In the genomic region with DNA sequence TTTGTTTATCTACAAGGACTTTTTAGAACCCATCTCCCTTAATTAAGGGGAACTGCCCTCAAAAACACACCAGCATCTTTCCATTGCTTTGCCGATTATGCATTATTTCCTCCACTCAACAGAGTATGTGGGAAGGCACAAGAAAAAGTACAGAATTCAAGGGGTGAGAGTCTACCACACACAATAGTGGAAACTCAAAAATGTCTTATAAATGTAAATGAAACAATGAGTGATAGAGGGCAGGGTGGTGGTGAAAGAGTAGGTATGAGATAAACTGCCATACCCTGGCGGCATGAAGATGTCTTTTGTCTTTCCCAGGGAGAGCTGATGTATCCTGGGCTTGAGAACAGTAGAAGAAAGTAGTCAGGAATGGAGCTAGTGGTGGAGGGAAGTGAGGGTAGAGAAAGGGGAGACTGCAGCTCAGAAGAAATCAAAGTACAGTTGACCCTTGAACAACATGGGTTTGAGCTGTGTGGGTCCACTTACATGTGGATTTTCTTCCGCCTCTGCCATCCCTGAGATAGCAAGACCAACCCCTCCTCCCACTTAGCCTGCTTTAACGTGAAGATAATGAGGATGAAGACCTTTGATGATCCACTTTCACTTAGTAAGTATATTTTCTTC, we compare ENCODE assay signal across 19 cellular contexts. TPM values are rescaled to one million over a fixed set of nuclear protein-coding genes. Genes with fewer than 3 reads are reported as not detected.
A peak's percentile ranks its signal among the peaks of the same experiment; 100 is the strongest.
DNase-seq lines count a peak whose midpoint lies in the region; ATAC-seq, FAIRE-seq and TF ChIP-seq lines count a peak whose summit lies in the region.
"Had no signal": no experiment of that assay in that cellular context is flagged by ENCODE, and none has a peak within 500 bp of the region (broad histone marks: within the 10 kb centered on the region; RNA-seq: fewer than 3 reads in every experiment).

No MANE protein-coding gene starts in this region.

- no peaks in the 10 kb centered on the region for H3K27me3 Mint-ChIP-seq in activated naive CD8-positive, alpha-beta T cell
- H3K27me3 Mint-ChIP-seq in activated naive CD8-positive, alpha-beta T cell treated with anti-CD3 and anti-CD28 coated beads for 36 hours, result no peaks in the 10 kb centered on the region
- H3K27me3 Mint-ChIP-seq in stimulated activated naive CD8-positive, alpha-beta T cell treated with anti-CD3 and anti-CD28 coated beads, Interleukin-15, amount 100 ng/mL, for 72 hours, result no peaks in the 10 kb centered on the region
- H3K27me3 Mint-ChIP-seq: progenitor cell of endocrine pancreas, T-cell, type B pancreatic cell had no signal

- CTCF ChIA-PET in HEK293 (lab: Yijun Ruan, JAX) (no interaction called here), K562 (lab: Yijun Ruan, JAX; ENCODE audit: low intra/inter-chr PET ratio) (no interaction called here)

- H3K79me2 ChIP-seq in K562 (ENCODE audit: control insufficient read depth, insufficient read depth, low read length), result peaks cover 54% of the 10 kb centered on the region

- no peaks in the 10 kb centered on the region for H3K9me1 ChIP-seq in K562 (ENCODE audit: control insufficient read depth, insufficient read depth, low read length)

- no peak for TF ChIP-seq EP300 in K562 (IDR thresholded peaks at IDR 0.05; ENCODE audit: low read length)

- peaks cover 25% of the 10 kb centered on the region for H3K4me1 Mint-ChIP-seq in activated naive CD8-positive, alpha-beta T cell (ENCODE audit: low read depth)
- peaks cover 25% of the 10 kb centered on the region for H3K4me1 Mint-ChIP-seq in activated naive CD8-positive, alpha-beta T cell treated with anti-CD3 and anti-CD28 coated beads for 36 hours
- peaks cover 36% of the 10 kb centered on the region for H3K4me1 Mint-ChIP-seq in stimulated activated naive CD8-positive, alpha-beta T cell treated with anti-CD3 and anti-CD28 coated beads, Interleukin-15, amount 100 ng/mL, for 72 hours

- H3K4me1 ChIP-seq in HEK293 (ENCODE audit: control insufficient read depth, insufficient read depth, low read length) (peaks cover 2% of the 10 kb centered on the region; the same call in 1 of the 2 replicates), K562 (replicated peaks in 1 of 2; ENCODE audit: control insufficient read depth in 2 of 2, insufficient read depth in 2 of 2, low read length in 2 of 2) (peaks cover 2 to 14% of the 10 kb centered on the region in 2 experiments)
- H3K4me1 ChIP-seq: Peyer's patch had no signal

- 48% methylated on average over 4 of the region's 4 CpGs for WGBS in K562 (ENCODE audit: insufficient coverage, low coverage, missing lambda C conversion rate)

- peak; percentile 49 for ATAC-seq in K562
- no peak for ATAC-seq in stimulated activated naive CD8-positive, alpha-beta T cell treated with anti-CD3 and anti-CD28 coated beads, Interleukin-15, amount 100 ng/mL, for 72 hours
- ATAC-seq: lower lobe of right lung, T-cell had no signal

- H3K36me3 ChIP-seq in HEK293 (ENCODE audit: control insufficient read depth in 2 of 2, insufficient read depth in 1 of 2, low read length in 2 of 2) (peaks cover 0 to 8% of the 10 kb centered on the region in 2 experiments; a peak in 1 of 3 replicates), K562 (ENCODE audit: control insufficient read depth, insufficient read depth, low read length) (peaks cover 31% of the 10 kb centered on the region; the same call in 2 of the 3 replicates)

- POLR2A ChIA-PET in HEK293 (lab: Yijun Ruan, JAX) (no interaction called here), K562 (lab: Yijun Ruan, JAX) (interaction anchor here (0.6 to 1.5 kb wide), 4 partner anchors 13 to 63 kb away, joined by 3 read pairs; no protein-coding TSS in a partner anchor)

- DNase-seq in activated naive CD8-positive, alpha-beta T cell treated with anti-CD3 and anti-CD28 coated beads for 36 hours, result no peak
- DNase-seq in K562 (ENCODE audit: extremely low read depth in 1 of 4, low spot score in 3 of 4) (peak in 1 of 4 experiments; percentile 43), A172 (ENCODE audit: low spot score) (no peak), NCI-H2029 (lab: John Stamatoyannopoulos, UW) (no peak)
- DNase-seq in stimulated activated naive CD8-positive, alpha-beta T cell treated with anti-CD3 and anti-CD28 coated beads, Interleukin-15, amount 100 ng/mL, for 72 hours, result no peak
- DNase-seq: activated CD4-positive, alpha-beta T cell treated with anti-CD3 and anti-CD28 coated beads, Interleukin-2, amount 50 U/mL, for 1 hour; dorsolateral prefrontal cortex; GDM1; Kasumi-1; lower lobe of right lung; NCI-H524; Peyer's patch; T-cell had no signal

- H3K27me3 ChIP-seq in K562 (ENCODE audit: control insufficient read depth in 2 of 2, insufficient read depth in 2 of 2, low read length in 2 of 2), result no peaks in the 10 kb centered on the region
- H3K27me3 ChIP-seq: dorsolateral prefrontal cortex, Peyer's patch had no signal

- H3K9ac ChIP-seq in K562 (ENCODE audit: insufficient read depth in 1 of 2, low read depth in 2 of 2, low read length in 2 of 2), result no peak overlapping the region

- TF ChIP-seq CTCF in HEK293 (tag by site-specific recombination; IDR thresholded peaks at IDR 0.05), result no peak
- no peak for TF ChIP-seq CTCF in K562 (IDR thresholded peaks at IDR 0.05 in 2 of 3, conservative IDR thresholded peaks at IDR 0.05 in 1 of 3; ENCODE audit: insufficient read depth in 2 of 3, low read depth in 1 of 3, low read length in 3 of 3)

- intact Hi-C loops in K562 (cut with micrococcal nuclease), result no loop called here

- H3K27ac Mint-ChIP-seq in activated naive CD8-positive, alpha-beta T cell, result no peak overlapping the region
- H3K27ac Mint-ChIP-seq in activated naive CD8-positive, alpha-beta T cell treated with anti-CD3 and anti-CD28 coated beads for 36 hours, result no peak overlapping the region
- H3K27ac Mint-ChIP-seq in stimulated activated naive CD8-positive, alpha-beta T cell treated with anti-CD3 and anti-CD28 coated beads, Interleukin-15, amount 100 ng/mL, for 72 hours, result no peak overlapping the region
- H3K27ac Mint-ChIP-seq: progenitor cell of endocrine pancreas, T-cell, type B pancreatic cell had no signal

- H2AFZ ChIP-seq in K562 (ENCODE audit: low read depth, low read length), result no peak overlapping the region

- no peak for TF ChIP-seq POLR2A in K562 (conservative IDR thresholded peaks at IDR 0.05)

- no peak for TF ChIP-seq RAD21 in K562 (CRISPR knock-in tag; conservative IDR thresholded peaks at IDR 0.05 in 1 of 2, IDR thresholded peaks at IDR 0.05 in 1 of 2)

- no TSS peak for BruUV-seq in K562 (replicated peaks; lab: Mats Ljungman, UMichigan)

- H4K20me1 ChIP-seq in K562 (replicated peaks; ENCODE audit: control insufficient read depth, insufficient read depth, low read length), result no peaks in the 10 kb centered on the region

- H3K27ac ChIP-seq in HEK293 (ENCODE audit: extremely low read depth, low read depth, low read length) (no peak overlapping the region), K562 (ENCODE audit: extremely low read depth, low read depth, low read length) (no peak overlapping the region)
- H3K27ac ChIP-seq: dorsolateral prefrontal cortex, lower lobe of right lung, Peyer's patch had no signal

- H3K9me3 ChIP-seq in HEK293 (ENCODE audit: control insufficient read depth, insufficient read depth, low read depth, low read length), result no peaks in the 10 kb centered on the region
- H3K9me3 ChIP-seq in K562 (replicated peaks; ENCODE audit: control insufficient read depth, insufficient read depth, low read depth, low read length), result no peaks in the 10 kb centered on the region
- H3K9me3 ChIP-seq: lower lobe of right lung, Peyer's patch had no signal

- FAIRE-seq in K562 (lab: Jason Lieb, UNC), result no peak
- FAIRE-seq: endothelial cell of umbilical vein, H54 had no signal

- H3K36me3 Mint-ChIP-seq in activated naive CD8-positive, alpha-beta T cell, result peaks cover 29% of the 10 kb centered on the region
- H3K36me3 Mint-ChIP-seq in activated naive CD8-positive, alpha-beta T cell treated with anti-CD3 and anti-CD28 coated beads for 36 hours, result peaks cover 37% of the 10 kb centered on the region

- no peak overlapping the region for H3K4me2 ChIP-seq in K562 (ENCODE audit: insufficient read depth, low read length)

- in situ Hi-C loops in K562 (cut with MboI), result no loop called here

- no peak overlapping the region for H3K4me3 ChIP-seq in HEK293 (ENCODE audit: low read depth, low read length)
- H3K4me3 ChIP-seq in K562, result no peak overlapping the region
- H3K4me3 ChIP-seq: dorsolateral prefrontal cortex, lower lobe of right lung, Peyer's patch had no signal

- no peaks in the 10 kb centered on the region for H3K9me3 Mint-ChIP-seq in activated naive CD8-positive, alpha-beta T cell (ENCODE audit: low read depth)
- peaks cover 1% of the 10 kb centered on the region for H3K9me3 Mint-ChIP-seq in activated naive CD8-positive, alpha-beta T cell treated with anti-CD3 and anti-CD28 coated beads for 36 hours
- H3K9me3 Mint-ChIP-seq in stimulated activated naive CD8-positive, alpha-beta T cell treated with anti-CD3 and anti-CD28 coated beads, Interleukin-15, amount 100 ng/mL, for 72 hours, result no peaks in the 10 kb centered on the region
- H3K9me3 Mint-ChIP-seq: T-cell, type B pancreatic cell had no signal

- peak overlapping the region; percentile 63 for H3K4me3 Mint-ChIP-seq in activated naive CD8-positive, alpha-beta T cell
- no peak overlapping the region for H3K4me3 Mint-ChIP-seq in activated naive CD8-positive, alpha-beta T cell treated with anti-CD3 and anti-CD28 coated beads for 36 hours
- H3K4me3 Mint-ChIP-seq in stimulated activated naive CD8-positive, alpha-beta T cell treated with anti-CD3 and anti-CD28 coated beads, Interleukin-15, amount 100 ng/mL, for 72 hours, result peak overlapping the region; percentile 6 to 23
- H3K4me3 Mint-ChIP-seq: T-cell, type B pancreatic cell had no signal

RNA-seq across cellular contexts. Expression of a gene that starts 24.4 kb away (rescaled TPM):
- 1 to 10 TPM; 8.1 to 8.2 TPM for total RNA-seq in activated naive CD8-positive, alpha-beta T cell treated with anti-CD3 and anti-CD28 coated beads for 36 hours
- total RNA-seq in K562 (2011; cell fraction: chromatin; rRNA removed; ENCODE audit: low replicate concordance), result 43.8 and 80.5 TPM in 2 replicates
- 32.9 and 38.5 TPM in 2 replicates for total RNA-seq in K562 (2011; cell fraction: nucleolus; rRNA removed)
- 55.1 and 71.8 TPM in 2 replicates for total RNA-seq in K562 (2011; cell fraction: nucleoplasm; rRNA removed)
- total RNA-seq in K562 (2014; rRNA removed) (18.1 and 20.6 TPM in 2 replicates), K562 (2014; rRNA removed; fragmentation: Illumina TruSeq; extraction: Trizol) (38.9 and 44.3 TPM in 2 replicates), K562 (2015; rRNA removed; fragmentation: Illumina TruSeq; extraction: Trizol) (32.6 and 37.4 TPM in 2 replicates), K562 (2021) (22.6 and 23.1 TPM in 2 replicates)
- polyA plus RNA-seq in K562 (2011; rRNA removed) (63.1 and 113 TPM in 2 replicates), K562 (2014; fragmentation: Illumina TruSeq; extraction: Trizol) (49.0 and 53.2 TPM in 2 replicates), K562 (2014; fragmentation: Nextera tagmentation; extraction: Ambion mirVana) (10 to 100 TPM; 24.6 to 33.0 TPM), K562 (2014; rRNA removed) (40.9 and 45.0 TPM in 2 replicates)
- polyA plus RNA-seq in K562 (2011; cell fraction: cytosol; rRNA removed), result 26.9 and 29.8 TPM in 2 replicates
- 35.4 and 45.0 TPM in 2 replicates for polyA plus RNA-seq in K562 (2011; cell fraction: nucleus; rRNA removed)
- polyA plus RNA-seq in K562 (2012), result 27.1 and 33.9 TPM in 2 replicates
- polyA minus RNA-seq in K562 (2011; rRNA and poly(A)+ RNA removed), result 43.3 and 57.6 TPM in 2 replicates
- polyA minus RNA-seq in K562 (2011; cell fraction: cytosol; rRNA and poly(A)+ RNA removed), result 11.0 and 23.7 TPM in 2 replicates
- polyA minus RNA-seq in K562 (2011; cell fraction: nucleus; rRNA and poly(A)+ RNA removed), result 27.6 and 28.0 TPM in 2 replicates
- total RNA-seq in A172 (2014; rRNA removed; shearing (Covaris generic)), result 34.9 and 42.4 TPM in 2 replicates
